17 cellular contexts compared by ENCODE assay signal in the genomic region with DNA sequence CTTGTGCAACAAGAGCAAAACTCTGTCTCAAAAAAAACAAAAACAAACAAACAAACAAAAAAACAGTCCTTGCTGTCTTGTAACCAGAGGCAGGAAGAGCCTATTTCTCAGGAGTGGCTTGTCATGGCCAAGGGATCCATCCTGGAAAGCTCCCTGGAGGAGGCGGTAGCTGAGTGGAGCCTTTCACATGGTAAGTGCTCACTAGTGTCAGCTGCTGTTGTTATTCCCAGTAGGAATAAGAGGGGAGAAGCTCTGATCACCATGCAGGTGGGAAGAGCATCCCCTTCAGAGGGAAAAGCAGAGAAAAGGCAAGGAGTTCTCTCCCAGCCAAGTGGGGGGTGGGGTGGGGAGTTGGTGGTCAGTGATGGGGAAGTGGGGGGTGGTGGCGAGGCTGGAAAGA. TPM values are rescaled to one million over a fixed set of nuclear protein-coding genes. Genes with fewer than 3 reads are reported as not detected.
DNase-seq lines count a peak whose midpoint lies in the region; ATAC-seq and TF ChIP-seq lines count a peak whose summit lies in the region.
"Had no signal": no experiment of that assay in that cellular context is flagged by ENCODE, and none has a peak within 500 bp of the region (broad histone marks: within the 10 kb centered on the region; RNA-seq: fewer than 3 reads in every experiment).

No MANE protein-coding gene starts in this region.

- no peak overlapping the region for H4K91ac ChIP-seq in H9 (ENCODE audit: insufficient read length, low read depth, low read length)

- no peak overlapping the region for H2AFZ ChIP-seq in H9 (ENCODE audit: low read length)
- H2AFZ ChIP-seq: GM23248 had no signal

- no peak overlapping the region for H3K14ac ChIP-seq in H9 (ENCODE audit: insufficient read depth, low read length)

- peak; percentile 20 for DNase-seq in CD14-positive monocyte (ENCODE audit: low spot score)
- DNase-seq in H9: no peak
- peak; percentile 52 for DNase-seq in endodermal cell
- peak; percentile 31 for DNase-seq in posterior vena cava (ENCODE audit: low spot score)
- no peak for DNase-seq in activated T-cell treated with anti-CD3 and anti-CD28 coated beads, Interleukin-2, amount 50 U/mL, for 24 hours
- DNase-seq in AG08395 (ENCODE audit: low spot score): no peak
- DNase-seq: CD4-positive, alpha-beta T cell; GM23248; HFFc6; Karpas-422; MG63; NCI-H1092; NCI-H1694; NCI-H510A treated with DMSO at 0.1 percent for 48 hours had no signal

- no peaks in the 10 kb centered on the region for H3K79me1 ChIP-seq in H9 (ENCODE audit: insufficient read depth, low read depth, low read length, poor library complexity, severe bottlenecking)

- no peaks in the 10 kb centered on the region for H3K9me3 ChIP-seq in H9 (ENCODE audit: control insufficient read depth, low read depth, low read length)
- H3K9me3 ChIP-seq in endodermal cell (ENCODE audit: control insufficient read depth, low read length): no peaks in the 10 kb centered on the region
- H3K9me3 ChIP-seq: MG63, SJSA1 had no signal

- H3T11ph ChIP-seq in H9 (ENCODE audit: low read length): no peak overlapping the region

- H3K4me3 ChIP-seq in endodermal cell (ENCODE audit: low read length): no peak overlapping the region
- H3K4me3 ChIP-seq: GM23248, MG63, SJSA1 had no signal

- ATAC-seq in HG03175 (IDR thresholded peaks at IDR 0.05; ENCODE audit: unreplicated experiment): no peak

- H3K4me1 ChIP-seq in H9 (ENCODE audit: insufficient read depth, low read length) (peaks cover 4% of the 10 kb centered on the region; the same call in 1 of the 2 replicates), endodermal cell (ENCODE audit: control insufficient read depth, insufficient read depth, low read length) (peaks cover 2% of the 10 kb centered on the region)

- no peak overlapping the region for H3K4me2 ChIP-seq in H9 (ENCODE audit: insufficient read depth, insufficient read length, low read length)

- H3K4me1 Mint-ChIP-seq in CD14-positive monocyte (peaks cover 33% of the 10 kb centered on the region), H9 (peaks cover 40 to 50% of the 10 kb centered on the region in 2 experiments), endodermal cell (peaks cover 8% of the 10 kb centered on the region)
- peaks cover 11% of the 10 kb centered on the region for H3K4me1 Mint-ChIP-seq in activated T-cell treated with anti-CD3 and anti-CD28 coated beads, Interleukin-2, amount 50 U/mL, for 24 hours (ENCODE audit: low read depth)

- H3K4ac ChIP-seq in H9 (ENCODE audit: low read depth, low read length): no peak overlapping the region

- H2AK5ac ChIP-seq in H9 (ENCODE audit: insufficient read length, low read length): no peak overlapping the region

- no peaks in the 10 kb centered on the region for H4K20me1 ChIP-seq in H9 (ENCODE audit: control insufficient read depth, insufficient read depth, insufficient read length)

- H3K4me3 Mint-ChIP-seq in CD14-positive monocyte: peak overlapping the region in 1 of 2 donors; percentile 15
- H3K4me3 Mint-ChIP-seq in H9: peak overlapping the region in 1 of 2 experiments; percentile 59; a peak in 1 of 5 replicates
- no peak overlapping the region for H3K4me3 Mint-ChIP-seq in endodermal cell
- no peak overlapping the region for H3K4me3 Mint-ChIP-seq in activated T-cell treated with anti-CD3 and anti-CD28 coated beads, Interleukin-2, amount 50 U/mL, for 24 hours
- H3K4me3 Mint-ChIP-seq: B cell; CD4-positive, alpha-beta T cell; HFFc6 had no signal

- H3K23ac ChIP-seq in H9 (ENCODE audit: insufficient read length, low read depth, low read length): no peak overlapping the region

- intact Hi-C loops in CD14-positive monocyte (cut with micrococcal nuclease) (loop anchor here in 1 of 2 donors (10.0 kb wide), 1 partner anchor 263 kb away; a partner anchor contains a TSS), posterior vena cava (cut with DNase I) (no loop called here)

- H3K9ac ChIP-seq in H9 (ENCODE audit: extremely low read depth, insufficient read length, low read length): no peak overlapping the region
- H3K9ac ChIP-seq in endodermal cell (ENCODE audit: extremely low read depth, low read length, poor library complexity, severe bottlenecking): no peak overlapping the region
- H3K9ac ChIP-seq: GM23248 had no signal

- WGBS in H9 (ENCODE audit: extremely low coverage, insufficient read length, low lambda C conversion rate): no CpG with 5 or more reads among the region's 2 CpGs
- 90% methylated on average over 2 of the region's 2 CpGs; no CpG with 5 or more reads in 1 of the 2 experiments for WGBS in endodermal cell (ENCODE audit: insufficient coverage in 1 of 2, insufficient read length in 1 of 2), 2 experiments

- H4K8ac ChIP-seq in H9 (replicated peaks; ENCODE audit: insufficient read length, low read depth, low read length): no peak overlapping the region

- H3K27me3 Mint-ChIP-seq in CD14-positive monocyte (ENCODE audit: low read depth in 3 of 3) (peaks cover 7 to 13% (median 12%) of the 10 kb centered on the region in 3 donors), H9 (ENCODE audit: low read depth) (peaks cover 24% of the 10 kb centered on the region), endodermal cell (ENCODE audit: insufficient read depth) (peaks cover 17% of the 10 kb centered on the region)
- H3K27me3 Mint-ChIP-seq in activated T-cell treated with anti-CD3 and anti-CD28 coated beads, Interleukin-2, amount 50 U/mL, for 24 hours: peaks cover 20% of the 10 kb centered on the region

- H3K9me3 Mint-ChIP-seq in CD14-positive monocyte (peaks cover 0 to 4% (median 0%) of the 10 kb centered on the region in 7 donors), H9 (no peaks in the 10 kb centered on the region; a peak in 1 of 5 replicates), endodermal cell (no peaks in the 10 kb centered on the region)
- H3K9me3 Mint-ChIP-seq in activated T-cell treated with anti-CD3 and anti-CD28 coated beads, Interleukin-2, amount 50 U/mL, for 24 hours: no peaks in the 10 kb centered on the region
- H3K9me3 Mint-ChIP-seq: CD4-positive, alpha-beta T cell; HFFc6 had no signal

- H2BK5ac ChIP-seq in H9 (ENCODE audit: insufficient read length, low read length): no peak overlapping the region

- no peak overlapping the region for H2BK20ac ChIP-seq in H9 (ENCODE audit: low read depth, low read length, poor library complexity, severe bottlenecking)

- no peak overlapping the region for H2BK120ac ChIP-seq in H9 (ENCODE audit: low read depth, low read length, poor library complexity, severe bottlenecking)

- H3K36me3 Mint-ChIP-seq in CD14-positive monocyte (peaks cover 0 to 2% of the 10 kb centered on the region in 2 donors), H9 (ENCODE audit: insufficient read depth in 1 of 3, low read depth in 3 of 3) (no peaks in the 10 kb centered on the region), endodermal cell (ENCODE audit: low read depth) (no peaks in the 10 kb centered on the region)
- peaks cover 1% of the 10 kb centered on the region for H3K36me3 Mint-ChIP-seq in activated T-cell treated with anti-CD3 and anti-CD28 coated beads, Interleukin-2, amount 50 U/mL, for 24 hours (ENCODE audit: low read depth)

- H3K27ac Mint-ChIP-seq in CD14-positive monocyte: peak overlapping the region in 3 of 7 donors; percentile 26 to 68 (median 40)
- H3K27ac Mint-ChIP-seq in H9: peak overlapping the region; percentile 40 to 78 (median 44); a peak in 2 of 7 replicates
- H3K27ac Mint-ChIP-seq in endodermal cell: no peak overlapping the region
- no peak overlapping the region for H3K27ac Mint-ChIP-seq in activated T-cell treated with anti-CD3 and anti-CD28 coated beads, Interleukin-2, amount 50 U/mL, for 24 hours
- H3K27ac Mint-ChIP-seq: B cell; CD4-positive, alpha-beta T cell; HFFc6 had no signal

- no peak for TF ChIP-seq CTCF in CD14-positive monocyte (IDR thresholded peaks at IDR 0.05)
- TF ChIP-seq CTCF in H9 (conservative IDR thresholded peaks at IDR 0.05): no peak
- TF ChIP-seq CTCF in endodermal cell (conservative IDR thresholded peaks at IDR 0.05): no peak

- H2BK15ac ChIP-seq in H9 (ENCODE audit: low read depth, low read length): no peak overlapping the region

- H3K23me2 ChIP-seq in H9 (ENCODE audit: insufficient read length, low read depth, low read length, poor library complexity, severe bottlenecking): peaks cover 3% of the 10 kb centered on the region

- no peak overlapping the region for H4K5ac ChIP-seq in H9 (ENCODE audit: insufficient read length, low read depth, low read length)

- no peak overlapping the region for H3K27ac ChIP-seq in H9 (ENCODE audit: insufficient read length, low read depth, low read length)
- no peak overlapping the region for H3K27ac ChIP-seq in endodermal cell (ENCODE audit: low read depth, low read length)
- H3K27ac ChIP-seq: GM23248, SJSA1 had no signal

- H3K27me3 ChIP-seq in H9 (ENCODE audit: insufficient read depth, low read length): peaks cover 11% of the 10 kb centered on the region; the same call in 1 of the 2 replicates
- H3K27me3 ChIP-seq in endodermal cell (ENCODE audit: control insufficient read depth, insufficient read depth, low read length, poor library complexity, severe bottlenecking): peaks cover 21% of the 10 kb centered on the region
- H3K27me3 ChIP-seq: MG63 had no signal

- no peak overlapping the region for H2BK12ac ChIP-seq in H9 (ENCODE audit: insufficient read length, low read depth, low read length)

- no peak overlapping the region for H3K18ac ChIP-seq in H9 (ENCODE audit: insufficient read length, low read depth, low read length)

- H3K56ac ChIP-seq in H9 (ENCODE audit: insufficient read length, low read depth, low read length): no peak overlapping the region

- H3K36me3 ChIP-seq in endodermal cell (ENCODE audit: control insufficient read depth, insufficient read depth, low read length): no peaks in the 10 kb centered on the region
- H3K36me3 ChIP-seq: MG63 had no signal

- H3K79me2 ChIP-seq in H9 (ENCODE audit: insufficient read depth, low read length): no peaks in the 10 kb centered on the region

RNA-seq across cellular contexts. Expression of a gene that starts 54.6 kb away (rescaled TPM):
- not detected for polyA plus RNA-seq in CD14-positive monocyte
- 0.09 and 0.31 TPM in 2 replicates for total RNA-seq in H9 (2021)
- total RNA-seq in endodermal cell: not detected
- polyA plus RNA-seq in endodermal cell (2013, experiment 1 of 2): 15.0 TPM
- polyA plus RNA-seq in endodermal cell (2013, experiment 2 of 2): 12.3 TPM
- total RNA-seq in posterior vena cava: not detected
- total RNA-seq: CD4-positive, alpha-beta T cell; GM23248 had no signal
- polyA plus RNA-seq: GM23248 had no signal

Comparison
In these comparisons a context has a peak if more than half of its experiments do, and no peak if none do; other contexts are left out.
1. DNase-seq: peak in CD14-positive monocyte (single experiment), endodermal cell (single experiment) and posterior vena cava (single experiment); none in H9 (single experiment), activated T-cell treated with anti-CD3 and anti-CD28 coated beads, Interleukin-2, amount 50 U/mL, for 24 hours (single experiment) and AG08395 (single experiment).
2. H3K27ac Mint-ChIP-seq: peak in H9 (3 of 3); none in endodermal cell (single experiment) and activated T-cell treated with anti-CD3 and anti-CD28 coated beads, Interleukin-2, amount 50 U/mL, for 24 hours (single experiment).